In the genomic region with DNA sequence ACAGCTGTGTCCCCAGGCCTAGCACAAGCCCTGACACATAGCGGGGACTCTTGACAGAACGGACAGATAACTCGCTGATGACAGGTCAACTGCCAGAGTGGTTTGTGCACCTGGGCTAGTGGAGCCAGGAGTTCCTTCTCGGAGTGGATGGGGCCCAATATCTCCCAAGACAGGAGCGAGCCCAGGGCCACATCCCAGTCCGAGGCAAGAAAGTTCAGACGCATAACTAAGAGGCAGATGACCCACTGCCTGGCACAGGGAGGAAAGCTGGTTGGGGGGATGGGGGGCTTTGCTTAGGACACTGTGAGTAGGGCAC, we compare ENCODE assay signal across 14 cellular contexts.
A peak's percentile ranks its signal among the peaks of the same experiment; 100 is the strongest.
DNase-seq lines count a peak whose midpoint lies in the region; ATAC-seq and TF ChIP-seq lines count a peak whose summit lies in the region.
"Had no signal": no experiment of that assay in that cellular context is flagged by ENCODE, and none has a peak within 500 bp of the region (broad histone marks: within the 10 kb centered on the region; RNA-seq: fewer than 3 reads in every experiment).

No MANE protein-coding gene starts in this region.

- H4K12ac ChIP-seq in trophoblast cell (ENCODE audit: low read depth, low read length), result no peak overlapping the region

- peaks cover 16 to 39% (median 22%) of the 10 kb centered on the region in 4 donors for H3K9me3 ChIP-seq in liver (ENCODE audit: control insufficient read depth in 4 of 4, low read length in 3 of 4)
- no peaks in the 10 kb centered on the region for H3K9me3 ChIP-seq in right lobe of liver
- H3K9me3 ChIP-seq in trophoblast cell (ENCODE audit: insufficient read depth, low read depth, low read length), result peaks cover 68% of the 10 kb centered on the region
- peaks cover 0 to 69% (median 52%) of the 10 kb centered on the region in 5 donors for H3K9me3 ChIP-seq in subcutaneous abdominal adipose tissue (ENCODE audit: control insufficient read depth in 5 of 5, low read length in 5 of 5)
- H3K9me3 ChIP-seq: BE2C, Caco-2 had no signal

- TF ChIP-seq CTCF in liver (IDR thresholded peaks at IDR 0.05; ENCODE audit: low read depth, low read length, missing input control) (no peak), right lobe of liver (IDR thresholded peaks at IDR 0.05) (no peak)

- H2BK5ac ChIP-seq in trophoblast cell (ENCODE audit: low read depth, low read length, poor library complexity), result no peak overlapping the region

- H2AFZ ChIP-seq in trophoblast cell (ENCODE audit: insufficient read depth, low read length, poor library complexity), result no peak overlapping the region
- H2AFZ ChIP-seq: GM23248 had no signal

- H2AK5ac ChIP-seq in trophoblast cell (ENCODE audit: low read length), result no peak overlapping the region

- no peak overlapping the region for H3K4me2 ChIP-seq in trophoblast cell (ENCODE audit: low read length)

- intact Hi-C loops in right lobe of liver (cut with DNase I), result no loop called here

- ATAC-seq in right lobe of liver, result no peak
- ATAC-seq in HG02588 (IDR thresholded peaks at IDR 0.05; ENCODE audit: unreplicated experiment), result no peak

- no peak overlapping the region for H3K18ac ChIP-seq in trophoblast cell (ENCODE audit: low read length)

- no peak overlapping the region for H2BK12ac ChIP-seq in trophoblast cell (ENCODE audit: low read length)

- no peaks in the 10 kb centered on the region for H3K79me1 ChIP-seq in trophoblast cell (ENCODE audit: low read length)

- DNase-seq in right lobe of liver, result no peak
- no peak for DNase-seq in trophoblast cell
- no peak for DNase-seq in AG08396 (ENCODE audit: low spot score)
- DNase-seq: BE2C; C1 segment of cervical spinal cord; CD4-positive, alpha-beta T cell; GDM1; GM23248; HCEC 1CT had no signal

- TF ChIP-seq POLR2A in right lobe of liver (IDR thresholded peaks at IDR 0.05), result no peak

- H3K36me3 ChIP-seq in liver (ENCODE audit: control insufficient read depth in 4 of 4, insufficient read depth in 3 of 4, low read depth in 1 of 4, low read length in 3 of 4) (no peaks in the 10 kb centered on the region), right lobe of liver (no peaks in the 10 kb centered on the region), trophoblast cell (ENCODE audit: control insufficient read depth in 1 of 2, insufficient read depth in 2 of 2, low read length in 2 of 2) (no peaks in the 10 kb centered on the region), subcutaneous abdominal adipose tissue (ENCODE audit: control insufficient read depth in 5 of 5, insufficient read depth in 5 of 5, low read length in 5 of 5) (no peaks in the 10 kb centered on the region)
- H3K36me3 ChIP-seq: BE2C had no signal

- no peak overlapping the region for H3K9ac ChIP-seq in liver (ENCODE audit: low read depth in 1 of 2, low read length in 2 of 2)
- H3K9ac ChIP-seq in trophoblast cell (ENCODE audit: low read length), result no peak overlapping the region
- H3K9ac ChIP-seq in subcutaneous abdominal adipose tissue (ENCODE audit: low read length in 5 of 5), result no peak overlapping the region
- H3K9ac ChIP-seq: GM23248 had no signal

- no peak for TF ChIP-seq RAD21 in liver (IDR thresholded peaks at IDR 0.05)

- H3K4me3 ChIP-seq in liver (ENCODE audit: low read depth in 1 of 3, low read length in 3 of 3) (peak overlapping the region in 2 of 3 donors; percentile 5 to 32), right lobe of liver (no peak overlapping the region), trophoblast cell (ENCODE audit: low read depth, low read length) (peak overlapping the region; percentile 41), subcutaneous abdominal adipose tissue (ENCODE audit: low read depth in 1 of 5, low read length in 5 of 5) (peak overlapping the region in 3 of 5 donors; percentile 9 to 45 (median 12))
- H3K4me3 ChIP-seq: GM23248 had no signal

- H3K4ac ChIP-seq in trophoblast cell (ENCODE audit: low read depth, low read length), result no peak overlapping the region

- no peak overlapping the region for H2BK120ac ChIP-seq in trophoblast cell (ENCODE audit: insufficient read depth, low read length, poor library complexity)

- H3K79me2 ChIP-seq in trophoblast cell (ENCODE audit: control insufficient read depth, insufficient read depth, low read length, poor library complexity), result no peaks in the 10 kb centered on the region

- no peak overlapping the region for H3K27ac ChIP-seq in liver (ENCODE audit: low read depth in 1 of 2, low read length in 2 of 2)
- no peak overlapping the region for H3K27ac ChIP-seq in right lobe of liver
- no peak overlapping the region for H3K27ac ChIP-seq in trophoblast cell (ENCODE audit: low read depth, low read length)
- H3K27ac ChIP-seq in subcutaneous abdominal adipose tissue (ENCODE audit: low read depth, low read length), result no peak overlapping the region
- H3K27ac ChIP-seq: GM23248, HL-60 had no signal

- H3K23ac ChIP-seq in trophoblast cell (ENCODE audit: low read length), result no peak overlapping the region

- no peak overlapping the region for H4K91ac ChIP-seq in trophoblast cell (ENCODE audit: low read depth, low read length)

- H3K14ac ChIP-seq in trophoblast cell (ENCODE audit: low read length), result no peak overlapping the region

- H3K4me1 ChIP-seq in liver (ENCODE audit: control insufficient read depth in 4 of 4, insufficient read depth in 4 of 4, low read length in 3 of 4) (no peaks in the 10 kb centered on the region), right lobe of liver (no peaks in the 10 kb centered on the region), trophoblast cell (ENCODE audit: control insufficient read depth in 1 of 2, insufficient read depth in 2 of 2, low read length in 2 of 2) (no peaks in the 10 kb centered on the region), subcutaneous abdominal adipose tissue (ENCODE audit: control insufficient read depth in 5 of 5, insufficient read depth in 5 of 5, low read length in 5 of 5) (no peaks in the 10 kb centered on the region)
- H3K4me1 ChIP-seq: BE2C, Caco-2 had no signal

- H3K27me3 ChIP-seq in liver (ENCODE audit: control insufficient read depth in 4 of 4, insufficient read depth in 4 of 4, low read length in 3 of 4), result no peaks in the 10 kb centered on the region
- H3K27me3 ChIP-seq in right lobe of liver, result no peaks in the 10 kb centered on the region
- H3K27me3 ChIP-seq in trophoblast cell (ENCODE audit: insufficient read depth, low read length), result no peaks in the 10 kb centered on the region
- H3K27me3 ChIP-seq in subcutaneous abdominal adipose tissue (ENCODE audit: control insufficient read depth in 5 of 5, insufficient read depth in 4 of 5, low read length in 5 of 5), result no peaks in the 10 kb centered on the region
- H3K27me3 ChIP-seq: BE2C had no signal

- WGBS in liver, result 84% methylated on average over 7 of the region's 7 CpGs
- WGBS in right lobe of liver (ENCODE audit: insufficient coverage, low coverage, low lambda C conversion rate, missing lambda C conversion rate), result 77% methylated on average over 4 of the region's 7 CpGs
- WGBS in trophoblast cell (ENCODE audit: extremely low coverage, insufficient coverage, insufficient read length), result no CpG with 5 or more reads among the region's 7 CpGs

- H4K8ac ChIP-seq in trophoblast cell (ENCODE audit: low read depth, low read length), result no peak overlapping the region

TF ChIP-seq in liver, 16 proteins besides CTCF, POLR2A, EP300 and RAD21:
- TF ChIP-seq FOXA2 (IDR thresholded peaks at IDR 0.05), result no peak

Comparison
In these comparisons a context has a peak if more than half of its experiments do, and no peak if none do; other contexts are left out.
1. H3K4me3 ChIP-seq: peak in liver (2 of 3), trophoblast cell (single experiment) and subcutaneous abdominal adipose tissue (3 of 5); none in right lobe of liver (0 of 3).